In genomic region chr5:146660381-146660960, GRCh38 we compare ENCODE assay signal across 21 cellular contexts.
DNase-seq lines count a peak whose midpoint lies in the region; ATAC-seq and TF ChIP-seq lines count a peak whose summit lies in the region.
"Had no signal": no experiment of that assay in that cellular context is flagged by ENCODE, and none has a peak within 500 bp of the region (broad histone marks: within the 10 kb centered on the region; RNA-seq: fewer than 3 reads in every experiment).

No MANE protein-coding gene starts in this region.

- TF ChIP-seq CTCF in GM23338 (conservative IDR thresholded peaks at IDR 0.05; ENCODE audit: low read depth in 2 of 2) (no peak), neural progenitor cell (IDR thresholded peaks at IDR 0.05) (no peak), GM13976 (IDR thresholded peaks at IDR 0.05; ENCODE audit: borderline replicate concordance, control extremely low read depth, extremely low read depth, insufficient read depth, missing control alignments) (no peak)

- H3K9me3 Mint-ChIP-seq in GM23338 = no peaks in the 10 kb centered on the region
- peaks cover 4% of the 10 kb centered on the region for H3K9me3 Mint-ChIP-seq in neural progenitor cell
- H3K9me3 Mint-ChIP-seq: CD8-positive, alpha-beta T cell had no signal

- H3K4me2 ChIP-seq in GM23338 = no peak overlapping the region; the same call in 1 of the 2 replicates
- H3K4me2 ChIP-seq in neural progenitor cell = peak overlapping the region; percentile 54
- H3K4me2 ChIP-seq: BLaER1 had no signal

- no peak for ATAC-seq in GM23338
- ATAC-seq in HG03196 (IDR thresholded peaks at IDR 0.05; ENCODE audit: unreplicated experiment) = no peak
- ATAC-seq in GM21529 (IDR thresholded peaks at IDR 0.05; ENCODE audit: unreplicated experiment) = no peak
- ATAC-seq: CD8-positive, alpha-beta T cell; GM12878; HCT116 had no signal

- peak; percentile 12 for DNase-seq in NCI-H146 (lab: John Stamatoyannopoulos, UW)
- no peak for DNase-seq in NCI-H146 treated with DMSO at 0.1 percent for 48 hours (lab: John Stamatoyannopoulos, UW; ENCODE audit: unreplicated experiment)
- no peak for DNase-seq in GM23338 (ENCODE audit: low spot score)
- peak; percentile 49 for DNase-seq in NCI-H69 (lab: John Stamatoyannopoulos, UW)
- DNase-seq in neural progenitor cell (ENCODE audit: low spot score) = no peak
- no peak for DNase-seq in GM13976 (ENCODE audit: low spot score)
- DNase-seq: CD4-positive, CD25-positive, alpha-beta regulatory T cell; CD8-positive, alpha-beta T cell; DMS 273 treated with DMSO at 0.1 percent for 48 hours; DMS79; EL; GDM1; H7 had no signal

- H4K20me1 ChIP-seq in GM23338 (replicated peaks; ENCODE audit: insufficient read depth) (no peaks in the 10 kb centered on the region), neural progenitor cell (ENCODE audit: low read depth) (no peaks in the 10 kb centered on the region)
- H4K20me1 ChIP-seq: BLaER1 had no signal

- H3K9me2 ChIP-seq in GM23338 (ENCODE audit: insufficient read depth) = no peaks in the 10 kb centered on the region

- no peak overlapping the region for H3K9ac ChIP-seq in neural progenitor cell
- H3K9ac ChIP-seq: BLaER1 had no signal

- H3K4me3 ChIP-seq in GM23338 (no peak overlapping the region), neural progenitor cell (no peak overlapping the region)
- H3K4me3 ChIP-seq: BLaER1, GM12878 had no signal

- in situ Hi-C loops in GM13976 (cut with MboI; ENCODE audit: low sequenced_read_pairs, unreplicated experiment) = no loop called here

- no peaks in the 10 kb centered on the region for H3K9me3 ChIP-seq in neural progenitor cell (ENCODE audit: low read depth)
- H3K9me3 ChIP-seq: BLaER1 had no signal

- H3K4me1 Mint-ChIP-seq in GM23338 = peaks cover 18% of the 10 kb centered on the region
- H3K4me1 Mint-ChIP-seq in neural progenitor cell = peaks cover 21% of the 10 kb centered on the region
- H3K4me1 Mint-ChIP-seq: B cell had no signal

- H3K79me2 ChIP-seq in GM23338 (replicated peaks; ENCODE audit: insufficient read depth) = no peaks in the 10 kb centered on the region
- H3K79me2 ChIP-seq in neural progenitor cell (ENCODE audit: low read depth) = no peaks in the 10 kb centered on the region

- H3K27me3 Mint-ChIP-seq in GM23338 (ENCODE audit: insufficient read depth, low read depth, poor library complexity) (peaks cover 2% of the 10 kb centered on the region), neural progenitor cell (ENCODE audit: insufficient read depth, low read depth) (no peaks in the 10 kb centered on the region)
- H3K27me3 Mint-ChIP-seq: CD4-positive, CD25-positive, alpha-beta regulatory T cell had no signal

- H3F3A ChIP-seq in GM23338 (replicated peaks; ENCODE audit: low read depth) = no peaks in the 10 kb centered on the region
- H3F3A ChIP-seq in neural progenitor cell (ENCODE audit: low read depth) = no peaks in the 10 kb centered on the region

- peaks cover 12% of the 10 kb centered on the region for H3K4me1 ChIP-seq in GM23338 (ENCODE audit: insufficient read depth)
- H3K4me1 ChIP-seq in neural progenitor cell = peaks cover 24% of the 10 kb centered on the region
- H3K4me1 ChIP-seq: BLaER1 had no signal

- no peaks in the 10 kb centered on the region for H3K27me3 ChIP-seq in GM23338 (ENCODE audit: insufficient read depth)
- no peaks in the 10 kb centered on the region for H3K27me3 ChIP-seq in neural progenitor cell
- H3K27me3 ChIP-seq: BLaER1 had no signal

- H3K4me3 Mint-ChIP-seq in GM23338 (no peak overlapping the region), neural progenitor cell (no peak overlapping the region)
- H3K4me3 Mint-ChIP-seq: B cell; CD4-positive, CD25-positive, alpha-beta regulatory T cell; CD8-positive, alpha-beta T cell had no signal

- H3K36me3 Mint-ChIP-seq in GM23338 (ENCODE audit: low read depth) (peaks cover 7% of the 10 kb centered on the region), neural progenitor cell (no peaks in the 10 kb centered on the region)
- H3K36me3 Mint-ChIP-seq: CD4-positive, CD25-positive, alpha-beta regulatory T cell; CD8-positive, alpha-beta T cell had no signal

- no peak overlapping the region for H2AFZ ChIP-seq in GM23338
- H2AFZ ChIP-seq in neural progenitor cell (replicated peaks) = no peak overlapping the region

- H3K27ac Mint-ChIP-seq in GM23338 = peak overlapping the region; percentile 67; the same call in 1 of the 2 replicates
- H3K27ac Mint-ChIP-seq in neural progenitor cell = no peak overlapping the region
- H3K27ac Mint-ChIP-seq: B cell; CD4-positive, CD25-positive, alpha-beta regulatory T cell; CD8-positive, alpha-beta T cell had no signal

- no peak overlapping the region for H3K27ac ChIP-seq in GM23338 (ENCODE audit: low read depth)
- H3K27ac ChIP-seq in neural progenitor cell = no peak overlapping the region
- H3K27ac ChIP-seq: 22Rv1, BLaER1, C4-2B had no signal

- H3K36me3 ChIP-seq in GM23338 (ENCODE audit: insufficient read depth) = no peaks in the 10 kb centered on the region
- H3K36me3 ChIP-seq in neural progenitor cell = no peaks in the 10 kb centered on the region
- H3K36me3 ChIP-seq: BLaER1 had no signal

TF ChIP-seq in GM23338, 12 proteins besides CTCF, POLR2A, EP300 and RAD21 (continues in another document):
- TF ChIP-seq JUNB (IDR thresholded peaks at IDR 0.05; ENCODE audit: unreplicated experiment) (no peak), ZNF331 (CRISPR knock-in tag; IDR thresholded peaks at IDR 0.05; ENCODE audit: low read depth) (no peak), EZH2phosphoT487 (IDR thresholded peaks at IDR 0.05; ENCODE audit: unreplicated experiment) (no peak), CREB1 (CRISPR knock-in tag; IDR thresholded peaks at IDR 0.05; ENCODE audit: low read depth) (no peak), POLR2AphosphoS5 (IDR thresholded peaks at IDR 0.05; ENCODE audit: low read depth) (no peak), ZNF114 (CRISPR knock-in tag; IDR thresholded peaks at IDR 0.05) (no peak), EZH2 (IDR thresholded peaks at IDR 0.05; ENCODE audit: low read depth, unreplicated experiment) (no peak), NANOG (IDR thresholded peaks at IDR 0.05; ENCODE audit: borderline replicate concordance) (no peak), ZNF462 (CRISPR knock-in tag; IDR thresholded peaks at IDR 0.05) (no peak)

Comparison
In these comparisons a context has a peak if more than half of its experiments do, and no peak if none do; other contexts are left out.
1. DNase-seq: peak in NCI-H146 (single experiment) and NCI-H69 (single experiment); none in NCI-H146 treated with DMSO at 0.1 percent for 48 hours (single experiment), GM23338 (single experiment), neural progenitor cell (single experiment) and GM13976 (single experiment).